In genomic region chr6:24339932-24340331, GRCh38 we compare ENCODE assay signal across 23 cellular contexts. TPM values are rescaled to one million over a fixed set of nuclear protein-coding genes. Genes with fewer than 3 reads are reported as not detected.
A peak's percentile ranks its signal among the peaks of the same experiment; 100 is the strongest.
DNase-seq lines count a peak whose midpoint lies in the region; ATAC-seq, FAIRE-seq and TF ChIP-seq lines count a peak whose summit lies in the region.
"Had no signal": no experiment of that assay in that cellular context is flagged by ENCODE, and none has a peak within 500 bp of the region (broad histone marks: within the 10 kb centered on the region; RNA-seq: fewer than 3 reads in every experiment).

No MANE protein-coding gene starts in this region.

- POLR2A ChIA-PET in A549 (lab: Yijun Ruan, JAX) (interaction anchor here (1.6 kb wide), 1 partner anchor 20 kb away, joined by 5 read pairs; no protein-coding TSS in a partner anchor), RWPE1 (lab: Yijun Ruan, JAX; ENCODE audit: low non-redundant PET) (no interaction called here), SK-N-SH (lab: Yijun Ruan, JAX) (no interaction called here)

- no peak overlapping the region for H3K4ac ChIP-seq in mesenchymal stem cell (ENCODE audit: low read depth in 1 of 2, low read length in 2 of 2)

- H3K36me3 ChIP-seq in mesenchymal stem cell (ENCODE audit: control insufficient read depth in 1 of 2, insufficient read depth in 2 of 2, low read depth in 1 of 2, low read length in 2 of 2) (peaks cover 0 to 2% of the 10 kb centered on the region in 2 experiments), SK-N-SH (replicated peaks in 1 of 2; ENCODE audit: control insufficient read depth in 1 of 2, insufficient read depth in 2 of 2, low read length in 1 of 2) (no peaks in the 10 kb centered on the region)
- H3K36me3 ChIP-seq: HAP-1 had no signal

- no peaks in the 10 kb centered on the region for H4K20me1 ChIP-seq in SK-N-SH (ENCODE audit: insufficient read depth)

- H2BK120ac ChIP-seq in mesenchymal stem cell (ENCODE audit: low read depth, low read length): no peak overlapping the region

- H3K27me3 ChIP-seq in mesenchymal stem cell (ENCODE audit: control insufficient read depth in 1 of 2, insufficient read depth in 1 of 2, low read length in 2 of 2) (peaks cover 0 to 9% of the 10 kb centered on the region in 2 experiments), SK-N-SH (ENCODE audit: insufficient read depth) (no peaks in the 10 kb centered on the region)

- peaks cover 47% of the 10 kb centered on the region for H3K4me1 ChIP-seq in A549
- H3K4me1 ChIP-seq in mesenchymal stem cell (ENCODE audit: control insufficient read depth, insufficient read depth, low read depth, low read length): peaks cover 5% of the 10 kb centered on the region
- no peaks in the 10 kb centered on the region for H3K4me1 ChIP-seq in SK-N-SH (ENCODE audit: control insufficient read depth in 1 of 2, insufficient read depth in 2 of 2, low read depth in 1 of 2, low read length in 1 of 2)
- H3K4me1 ChIP-seq: HAP-1 had no signal

- no peak overlapping the region for H3K14ac ChIP-seq in mesenchymal stem cell (ENCODE audit: low read length in 2 of 2)

- H2AK5ac ChIP-seq in mesenchymal stem cell (ENCODE audit: low read length, severe bottlenecking): peak overlapping the region; percentile 93

- CTCF ChIA-PET in A549 (lab: Yijun Ruan, JAX) (interaction anchor here (0.8 to 2.0 kb wide), 5 partner anchors 18 to 59 kb away, joined by 3 to 5 read pairs (median 3); partner anchors contain the start of gene DCDC2), RWPE1 (lab: Yijun Ruan, JAX) (no interaction called here), SK-N-SH (lab: Yijun Ruan, JAX) (interaction anchor here (1.5 kb wide), 1 partner anchor 20 kb away, joined by 7 read pairs; no protein-coding TSS in a partner anchor)

- no peak overlapping the region for H2BK12ac ChIP-seq in mesenchymal stem cell (ENCODE audit: low read length in 2 of 2)

- no peak overlapping the region for H2AFZ ChIP-seq in mesenchymal stem cell (ENCODE audit: low read depth, low read length)
- no peak overlapping the region for H2AFZ ChIP-seq in SK-N-SH (ENCODE audit: low read depth)

- H3F3A ChIP-seq in SK-N-SH (replicated peaks; ENCODE audit: insufficient read depth): no peaks in the 10 kb centered on the region

- H3K79me1 ChIP-seq in mesenchymal stem cell (replicated peaks; ENCODE audit: low read length, poor library complexity, severe bottlenecking): peaks cover 5% of the 10 kb centered on the region

- no peak overlapping the region for H2BK5ac ChIP-seq in mesenchymal stem cell (ENCODE audit: low read depth, low read length, poor library complexity, severe bottlenecking)

- ATAC-seq in A549: no peak
- ATAC-seq: CD8-positive, alpha-beta T cell; GM12878 had no signal

- H4K8ac ChIP-seq in mesenchymal stem cell (ENCODE audit: low read length): no peak overlapping the region

- no peak overlapping the region for H3K23ac ChIP-seq in mesenchymal stem cell (ENCODE audit: low read length in 2 of 2)

- TF ChIP-seq CTCF in A549 (IDR thresholded peaks at IDR 0.05) (no peak), VCaP (conservative IDR thresholded peaks at IDR 0.05) (no peak), RWPE1 (conservative IDR thresholded peaks at IDR 0.05; ENCODE audit: low read depth) (no peak), SK-N-SH (IDR thresholded peaks at IDR 0.05) (no peak)

- H3K9me2 ChIP-seq in SK-N-SH: no peaks in the 10 kb centered on the region

- WGBS in A549 (ENCODE audit: missing lambda C conversion rate): 84% methylated on average over 3 of the region's 3 CpGs
- WGBS in mesenchymal stem cell: 60% methylated on average over 3 of the region's 3 CpGs
- 28% methylated on average over 3 of the region's 3 CpGs for WGBS in SK-N-SH (ENCODE audit: low lambda C conversion rate)

- peak; percentile 7 for FAIRE-seq in A549 (lab: Jason Lieb, UNC)
- FAIRE-seq: D721Med, GM12878, GM18507, H54 had no signal

- TF ChIP-seq EP300 in A549 (IDR thresholded peaks at IDR 0.05): no peak
- TF ChIP-seq EP300 in SK-N-SH (IDR thresholded peaks at IDR 0.05; ENCODE audit: borderline replicate concordance in 1 of 2, low read depth in 1 of 2, low read length in 1 of 2): no peak

- H3K4me2 ChIP-seq in A549 (peak overlapping the region; percentile 72; the same call in 2 of the 3 replicates), mesenchymal stem cell (ENCODE audit: low read length, poor library complexity, severe bottlenecking) (no peak overlapping the region), SK-N-SH (no peak overlapping the region)

- H3K4me3 ChIP-seq in A549 (no peak overlapping the region), mesenchymal stem cell (ENCODE audit: insufficient read depth in 1 of 2, low read depth in 1 of 2, low read length in 2 of 2) (no peak overlapping the region), SK-N-SH (ENCODE audit: low read depth in 2 of 2, low read length in 1 of 2) (no peak overlapping the region)
- H3K4me3 ChIP-seq: GM12878, HAP-1 had no signal

- no peak for TF ChIP-seq RAD21 in A549 (conservative IDR thresholded peaks at IDR 0.05 in 1 of 2, IDR thresholded peaks at IDR 0.05 in 1 of 2)
- TF ChIP-seq RAD21 in SK-N-SH (IDR thresholded peaks at IDR 0.05; ENCODE audit: low read length): no peak

- H3K27ac ChIP-seq in A549 (peak overlapping the region; percentile 55 to 82; a peak in 5 of 6 replicates), VCaP (peak overlapping the region; percentile 85; the same call in 1 of the 2 replicates), epithelial cell of prostate (peak overlapping the region; percentile 42), mesenchymal stem cell (ENCODE audit: low read length, poor library complexity, severe bottlenecking) (no peak overlapping the region), RWPE1 (no peak overlapping the region), SK-N-SH (ENCODE audit: low read depth in 2 of 2, low read length in 1 of 2) (no peak overlapping the region)

- no peak overlapping the region for H4K91ac ChIP-seq in mesenchymal stem cell (ENCODE audit: low read length)

- TF ChIP-seq POLR2A in A549 (IDR thresholded peaks at IDR 0.05; ENCODE audit: low read length): no peak

- H3K18ac ChIP-seq in mesenchymal stem cell (ENCODE audit: low read depth in 1 of 2, low read length in 2 of 2): no peak overlapping the region

- H2BK15ac ChIP-seq in mesenchymal stem cell (ENCODE audit: low read depth, poor library complexity, severe bottlenecking): no peak overlapping the region

- no peak overlapping the region for H3K9ac ChIP-seq in mesenchymal stem cell (ENCODE audit: low read length)
- no peak overlapping the region for H3K9ac ChIP-seq in SK-N-SH

- no peaks in the 10 kb centered on the region for H3K79me2 ChIP-seq in SK-N-SH (ENCODE audit: insufficient read depth)

- H3K9me3 ChIP-seq in A549: peaks cover 15% of the 10 kb centered on the region
- H3K9me3 ChIP-seq in mesenchymal stem cell (ENCODE audit: control insufficient read depth, low read length): no peaks in the 10 kb centered on the region
- H3K9me3 ChIP-seq in SK-N-SH: no peaks in the 10 kb centered on the region
- H3K9me3 ChIP-seq: HAP-1 had no signal

- DNase-seq in A549 (ENCODE audit: low read depth in 1 of 2, low spot score in 1 of 2) (no peak), epithelial cell of prostate (ENCODE audit: low read depth, low spot score) (peak; percentile 74), mesenchymal stem cell (no peak), RWPE1 (ENCODE audit: low spot score) (no peak), NCI-H146 treated with DMSO at 0.1 percent for 48 hours (lab: John Stamatoyannopoulos, UW; ENCODE audit: unreplicated experiment) (no peak), SK-N-SH (no peak)
- DNase-seq: 8988T; C1 segment of cervical spinal cord; Caco-2; CD8-positive, alpha-beta T cell; DMS 273 treated with DMSO at 0.1 percent for 48 hours; DMS79; EL; GDM1; GOT3; HFFc6 had no signal

TF ChIP-seq in A549, 52 proteins besides CTCF, POLR2A, EP300 and RAD21 (continues in another document):
- TF ChIP-seq HDAC2 (IDR thresholded peaks at IDR 0.05) (no peak), KDM1A (IDR thresholded peaks at IDR 0.05; ENCODE audit: low read depth) (no peak), KDM5A (IDR thresholded peaks at IDR 0.05) (no peak), FOSB (CRISPR knock-in tag; IDR thresholded peaks at IDR 0.05) (no peak), POLR2AphosphoS2 (conservative IDR thresholded peaks at IDR 0.05; ENCODE audit: low read length) (no peak), GATA3 (IDR thresholded peaks at IDR 0.05; ENCODE audit: borderline replicate concordance) (no peak), RCOR1 (IDR thresholded peaks at IDR 0.05; ENCODE audit: low read depth, low read length) (no peak), HEYL (CRISPR knock-in tag; IDR thresholded peaks at IDR 0.05) (no peak)

TF ChIP-seq in SK-N-SH, 30 proteins besides CTCF, POLR2A, EP300 and RAD21 (continues in another document):
- TF ChIP-seq SMC3 (IDR thresholded peaks at IDR 0.05; ENCODE audit: low read depth, low read length) (no peak), TAF1 (IDR thresholded peaks at IDR 0.05; ENCODE audit: borderline replicate concordance, low read depth, low read length) (no peak), FOXM1 (IDR thresholded peaks at IDR 0.05; ENCODE audit: low read depth) (no peak), PBX3 (IDR thresholded peaks at IDR 0.05) (no peak), NRF1 (IDR thresholded peaks at IDR 0.05; ENCODE audit: low read depth, low read length) (no peak), POLR2AphosphoS5 (IDR thresholded peaks at IDR 0.05; ENCODE audit: low read depth, low read length) (no peak), NFIC (IDR thresholded peaks at IDR 0.05; ENCODE audit: borderline replicate concordance) (no peak), FOXJ3 (CRISPR knock-in tag; IDR thresholded peaks at IDR 0.05) (no peak), YY1 (IDR thresholded peaks at IDR 0.05; ENCODE audit: low read depth) (no peak), FOSL2 (IDR thresholded peaks at IDR 0.05; ENCODE audit: borderline replicate concordance, low read depth) (no peak)

RNA-seq across cellular contexts. Expression of gene DCDC2, which starts 17.9 kb away (rescaled TPM):
- polyA plus RNA-seq in A549 (2011; rRNA removed) (7.9 and 9.4 TPM in 2 replicates), A549 (2017; fragmentation: RNase III; extraction: RNeasy Plus Mini Kit Qiagen cat#74134 plus additional on column Dnase treatment) (7.9 to 9.1 TPM (median 8.0 TPM) in 3 replicates), SK-N-SH (2012; rRNA removed) (not detected in 2 replicates)
- 2.9 TPM in 2 replicates for polyA plus RNA-seq in A549 (2012; cell fraction: cytosol; rRNA removed)
- polyA plus RNA-seq in A549 (2012; cell fraction: nucleus; rRNA removed): 3.4 and 3.5 TPM in 2 replicates
- polyA minus RNA-seq in A549 (2011; rRNA and poly(A)+ RNA removed): 3.8 and 7.2 TPM in 2 replicates
- 0.04 TPM for polyA plus RNA-seq in mesenchymal stem cell (2013, experiment 1 of 2)
- 0.08 TPM for polyA plus RNA-seq in mesenchymal stem cell (2013, experiment 2 of 2)
- not detected in 2 replicates for polyA plus RNA-seq in SK-N-SH (2012; cell fraction: cytosol; rRNA removed)
- polyA plus RNA-seq in SK-N-SH (2012; cell fraction: nucleus; rRNA removed): not detected in 2 replicates
- polyA plus RNA-seq: BJ had no signal

Comparison
In these comparisons a context has a peak if more than half of its experiments do, and no peak if none do; other contexts are left out.
1. H3K27ac ChIP-seq: peak in A549 (2 of 2), VCaP (single experiment) and epithelial cell of prostate (single experiment); none in mesenchymal stem cell (single experiment), RWPE1 (single experiment) and SK-N-SH (0 of 2).